ENCODE assay signal across 2 cellular contexts in the genomic region with DNA sequence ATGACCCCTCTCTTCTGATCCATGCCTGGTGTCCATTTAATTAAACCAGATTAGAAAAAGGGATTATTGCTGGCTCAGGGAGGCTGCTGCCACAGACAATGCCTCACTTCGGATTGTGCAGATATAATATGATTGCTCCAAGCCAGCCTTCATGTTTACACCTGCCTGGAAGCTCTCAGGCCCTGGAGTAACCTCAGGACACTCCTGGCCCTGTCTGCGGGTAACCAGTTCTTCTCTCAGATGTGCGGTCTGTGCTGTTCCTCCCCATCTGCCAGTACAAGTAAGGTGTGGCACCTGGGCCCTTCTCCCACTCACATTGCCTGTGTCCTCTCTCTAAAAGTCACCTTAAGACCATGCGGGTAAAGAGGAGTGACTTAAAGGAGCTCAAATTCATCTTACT.
TF ChIP-seq lines count a peak whose summit lies in the region.

No MANE protein-coding gene starts in this region.

TF ChIP-seq in GM23338, 12 proteins besides CTCF, POLR2A, EP300 and RAD21 (continued from another document):
- TF ChIP-seq, protein P1, sequence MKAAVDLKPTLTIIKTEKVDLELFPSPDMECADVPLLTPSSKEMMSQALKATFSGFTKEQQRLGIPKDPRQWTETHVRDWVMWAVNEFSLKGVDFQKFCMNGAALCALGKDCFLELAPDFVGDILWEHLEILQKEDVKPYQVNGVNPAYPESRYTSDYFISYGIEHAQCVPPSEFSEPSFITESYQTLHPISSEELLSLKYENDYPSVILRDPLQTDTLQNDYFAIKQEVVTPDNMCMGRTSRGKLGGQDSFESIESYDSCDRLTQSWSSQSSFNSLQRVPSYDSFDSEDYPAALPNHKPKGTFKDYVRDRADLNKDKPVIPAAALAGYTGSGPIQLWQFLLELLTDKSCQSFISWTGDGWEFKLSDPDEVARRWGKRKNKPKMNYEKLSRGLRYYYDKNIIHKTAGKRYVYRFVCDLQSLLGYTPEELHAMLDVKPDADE (IDR thresholded peaks at IDR 0.05): no peak
- no peak for TF ChIP-seq EZH2phosphoT487 (IDR thresholded peaks at IDR 0.05; ENCODE audit: unreplicated experiment)
- TF ChIP-seq, protein P2, sequence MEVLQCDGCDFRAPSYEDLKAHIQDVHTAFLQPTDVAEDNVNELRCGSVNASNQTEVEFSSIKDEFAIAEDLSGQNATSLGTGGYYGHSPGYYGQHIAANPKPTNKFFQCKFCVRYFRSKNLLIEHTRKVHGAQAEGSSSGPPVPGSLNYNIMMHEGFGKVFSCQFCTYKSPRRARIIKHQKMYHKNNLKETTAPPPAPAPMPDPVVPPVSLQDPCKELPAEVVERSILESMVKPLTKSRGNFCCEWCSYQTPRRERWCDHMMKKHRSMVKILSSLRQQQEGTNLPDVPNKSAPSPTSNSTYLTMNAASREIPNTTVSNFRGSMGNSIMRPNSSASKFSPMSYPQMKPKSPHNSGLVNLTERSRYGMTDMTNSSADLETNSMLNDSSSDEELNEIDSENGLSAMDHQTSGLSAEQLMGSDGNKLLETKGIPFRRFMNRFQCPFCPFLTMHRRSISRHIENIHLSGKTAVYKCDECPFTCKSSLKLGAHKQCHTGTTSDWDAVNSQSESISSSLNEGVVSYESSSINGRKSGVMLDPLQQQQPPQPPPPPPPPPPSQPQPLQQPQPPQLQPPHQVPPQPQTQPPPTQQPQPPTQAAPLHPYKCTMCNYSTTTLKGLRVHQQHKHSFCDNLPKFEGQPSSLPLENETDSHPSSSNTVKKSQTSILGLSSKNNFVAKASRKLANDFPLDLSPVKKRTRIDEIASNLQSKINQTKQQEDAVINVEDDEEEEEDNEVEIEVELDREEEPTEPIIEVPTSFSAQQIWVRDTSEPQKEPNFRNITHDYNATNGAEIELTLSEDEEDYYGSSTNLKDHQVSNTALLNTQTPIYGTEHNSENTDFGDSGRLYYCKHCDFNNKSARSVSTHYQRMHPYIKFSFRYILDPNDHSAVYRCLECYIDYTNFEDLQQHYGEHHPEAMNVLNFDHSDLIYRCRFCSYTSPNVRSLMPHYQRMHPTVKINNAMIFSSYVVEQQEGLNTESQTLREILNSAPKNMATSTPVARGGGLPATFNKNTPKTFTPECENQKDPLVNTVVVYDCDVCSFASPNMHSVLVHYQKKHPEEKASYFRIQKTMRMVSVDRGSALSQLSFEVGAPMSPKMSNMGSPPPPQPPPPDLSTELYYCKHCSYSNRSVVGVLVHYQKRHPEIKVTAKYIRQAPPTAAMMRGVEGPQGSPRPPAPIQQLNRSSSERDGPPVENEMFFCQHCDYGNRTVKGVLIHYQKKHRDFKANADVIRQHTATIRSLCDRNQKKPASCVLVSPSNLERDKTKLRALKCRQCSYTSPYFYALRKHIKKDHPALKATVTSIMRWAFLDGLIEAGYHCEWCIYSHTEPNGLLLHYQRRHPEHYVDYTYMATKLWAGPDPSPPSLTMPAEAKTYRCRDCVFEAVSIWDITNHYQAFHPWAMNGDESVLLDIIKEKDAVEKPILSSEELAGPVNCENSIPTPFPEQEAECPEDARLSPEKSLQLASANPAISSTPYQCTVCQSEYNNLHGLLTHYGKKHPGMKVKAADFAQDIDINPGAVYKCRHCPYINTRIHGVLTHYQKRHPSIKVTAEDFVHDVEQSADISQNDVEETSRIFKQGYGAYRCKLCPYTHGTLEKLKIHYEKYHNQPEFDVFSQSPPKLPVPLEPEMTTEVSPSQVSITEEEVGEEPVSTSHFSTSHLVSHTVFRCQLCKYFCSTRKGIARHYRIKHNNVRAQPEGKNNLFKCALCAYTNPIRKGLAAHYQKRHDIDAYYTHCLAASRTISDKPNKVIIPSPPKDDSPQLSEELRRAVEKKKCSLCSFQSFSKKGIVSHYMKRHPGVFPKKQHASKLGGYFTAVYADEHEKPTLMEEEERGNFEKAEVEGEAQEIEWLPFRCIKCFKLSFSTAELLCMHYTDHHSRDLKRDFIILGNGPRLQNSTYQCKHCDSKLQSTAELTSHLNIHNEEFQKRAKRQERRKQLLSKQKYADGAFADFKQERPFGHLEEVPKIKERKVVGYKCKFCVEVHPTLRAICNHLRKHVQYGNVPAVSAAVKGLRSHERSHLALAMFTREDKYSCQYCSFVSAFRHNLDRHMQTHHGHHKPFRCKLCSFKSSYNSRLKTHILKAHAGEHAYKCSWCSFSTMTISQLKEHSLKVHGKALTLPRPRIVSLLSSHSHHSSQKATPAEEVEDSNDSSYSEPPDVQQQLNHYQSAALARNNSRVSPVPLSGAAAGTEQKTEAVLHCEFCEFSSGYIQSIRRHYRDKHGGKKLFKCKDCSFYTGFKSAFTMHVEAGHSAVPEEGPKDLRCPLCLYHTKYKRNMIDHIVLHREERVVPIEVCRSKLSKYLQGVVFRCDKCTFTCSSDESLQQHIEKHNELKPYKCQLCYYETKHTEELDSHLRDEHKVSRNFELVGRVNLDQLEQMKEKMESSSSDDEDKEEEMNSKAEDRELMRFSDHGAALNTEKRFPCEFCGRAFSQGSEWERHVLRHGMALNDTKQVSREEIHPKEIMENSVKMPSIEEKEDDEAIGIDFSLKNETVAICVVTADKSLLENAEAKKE (CRISPR knock-in tag; IDR thresholded peaks at IDR 0.05): no peak

TF ChIP-seq in WTC11, 78 proteins besides CTCF, POLR2A, EP300 and RAD21 (continued from another document):
- TF ChIP-seq, protein P3, sequence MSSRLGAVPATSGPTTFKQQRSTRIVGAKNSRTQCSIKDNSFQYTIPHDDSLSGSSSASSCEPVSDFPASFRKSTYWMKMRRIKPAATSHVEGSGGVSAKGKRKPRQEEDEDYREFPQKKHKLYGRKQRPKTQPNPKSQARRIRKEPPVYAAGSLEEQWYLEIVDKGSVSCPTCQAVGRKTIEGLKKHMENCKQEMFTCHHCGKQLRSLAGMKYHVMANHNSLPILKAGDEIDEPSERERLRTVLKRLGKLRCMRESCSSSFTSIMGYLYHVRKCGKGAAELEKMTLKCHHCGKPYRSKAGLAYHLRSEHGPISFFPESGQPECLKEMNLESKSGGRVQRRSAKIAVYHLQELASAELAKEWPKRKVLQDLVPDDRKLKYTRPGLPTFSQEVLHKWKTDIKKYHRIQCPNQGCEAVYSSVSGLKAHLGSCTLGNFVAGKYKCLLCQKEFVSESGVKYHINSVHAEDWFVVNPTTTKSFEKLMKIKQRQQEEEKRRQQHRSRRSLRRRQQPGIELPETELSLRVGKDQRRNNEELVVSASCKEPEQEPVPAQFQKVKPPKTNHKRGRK (CRISPR knock-in tag; IDR thresholded peaks at IDR 0.05; ENCODE audit: borderline replicate concordance): no peak
- TF ChIP-seq, protein P4, sequence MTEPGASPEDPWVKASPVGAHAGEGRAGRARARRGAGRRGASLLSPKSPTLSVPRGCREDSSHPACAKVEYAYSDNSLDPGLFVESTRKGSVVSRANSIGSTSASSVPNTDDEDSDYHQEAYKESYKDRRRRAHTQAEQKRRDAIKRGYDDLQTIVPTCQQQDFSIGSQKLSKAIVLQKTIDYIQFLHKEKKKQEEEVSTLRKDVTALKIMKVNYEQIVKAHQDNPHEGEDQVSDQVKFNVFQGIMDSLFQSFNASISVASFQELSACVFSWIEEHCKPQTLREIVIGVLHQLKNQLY (CRISPR knock-in tag; IDR thresholded peaks at IDR 0.05): no peak
- TF ChIP-seq, protein P5, sequence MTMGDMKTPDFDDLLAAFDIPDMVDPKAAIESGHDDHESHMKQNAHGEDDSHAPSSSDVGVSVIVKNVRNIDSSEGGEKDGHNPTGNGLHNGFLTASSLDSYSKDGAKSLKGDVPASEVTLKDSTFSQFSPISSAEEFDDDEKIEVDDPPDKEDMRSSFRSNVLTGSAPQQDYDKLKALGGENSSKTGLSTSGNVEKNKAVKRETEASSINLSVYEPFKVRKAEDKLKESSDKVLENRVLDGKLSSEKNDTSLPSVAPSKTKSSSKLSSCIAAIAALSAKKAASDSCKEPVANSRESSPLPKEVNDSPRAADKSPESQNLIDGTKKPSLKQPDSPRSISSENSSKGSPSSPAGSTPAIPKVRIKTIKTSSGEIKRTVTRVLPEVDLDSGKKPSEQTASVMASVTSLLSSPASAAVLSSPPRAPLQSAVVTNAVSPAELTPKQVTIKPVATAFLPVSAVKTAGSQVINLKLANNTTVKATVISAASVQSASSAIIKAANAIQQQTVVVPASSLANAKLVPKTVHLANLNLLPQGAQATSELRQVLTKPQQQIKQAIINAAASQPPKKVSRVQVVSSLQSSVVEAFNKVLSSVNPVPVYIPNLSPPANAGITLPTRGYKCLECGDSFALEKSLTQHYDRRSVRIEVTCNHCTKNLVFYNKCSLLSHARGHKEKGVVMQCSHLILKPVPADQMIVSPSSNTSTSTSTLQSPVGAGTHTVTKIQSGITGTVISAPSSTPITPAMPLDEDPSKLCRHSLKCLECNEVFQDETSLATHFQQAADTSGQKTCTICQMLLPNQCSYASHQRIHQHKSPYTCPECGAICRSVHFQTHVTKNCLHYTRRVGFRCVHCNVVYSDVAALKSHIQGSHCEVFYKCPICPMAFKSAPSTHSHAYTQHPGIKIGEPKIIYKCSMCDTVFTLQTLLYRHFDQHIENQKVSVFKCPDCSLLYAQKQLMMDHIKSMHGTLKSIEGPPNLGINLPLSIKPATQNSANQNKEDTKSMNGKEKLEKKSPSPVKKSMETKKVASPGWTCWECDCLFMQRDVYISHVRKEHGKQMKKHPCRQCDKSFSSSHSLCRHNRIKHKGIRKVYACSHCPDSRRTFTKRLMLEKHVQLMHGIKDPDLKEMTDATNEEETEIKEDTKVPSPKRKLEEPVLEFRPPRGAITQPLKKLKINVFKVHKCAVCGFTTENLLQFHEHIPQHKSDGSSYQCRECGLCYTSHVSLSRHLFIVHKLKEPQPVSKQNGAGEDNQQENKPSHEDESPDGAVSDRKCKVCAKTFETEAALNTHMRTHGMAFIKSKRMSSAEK (CRISPR knock-in tag; IDR thresholded peaks at IDR 0.05; ENCODE audit: borderline replicate concordance): no peak
- TF ChIP-seq MXD4 (CRISPR knock-in tag; IDR thresholded peaks at IDR 0.05; ENCODE audit: borderline replicate concordance) (no peak), IRF2 (CRISPR knock-in tag; IDR thresholded peaks at IDR 0.05; ENCODE audit: borderline replicate concordance, low read depth) (no peak), NR3C1 (CRISPR knock-in tag; conservative IDR thresholded peaks at IDR 0.05; ENCODE audit: low read depth) (no peak), ATF1 (CRISPR knock-in tag; IDR thresholded peaks at IDR 0.05) (no peak), SMAD3 (CRISPR knock-in tag; IDR thresholded peaks at IDR 0.05; ENCODE audit: borderline replicate concordance) (no peak), SOX15 (CRISPR knock-in tag; IDR thresholded peaks at IDR 0.05) (no peak)
- TF ChIP-seq, protein P6, sequence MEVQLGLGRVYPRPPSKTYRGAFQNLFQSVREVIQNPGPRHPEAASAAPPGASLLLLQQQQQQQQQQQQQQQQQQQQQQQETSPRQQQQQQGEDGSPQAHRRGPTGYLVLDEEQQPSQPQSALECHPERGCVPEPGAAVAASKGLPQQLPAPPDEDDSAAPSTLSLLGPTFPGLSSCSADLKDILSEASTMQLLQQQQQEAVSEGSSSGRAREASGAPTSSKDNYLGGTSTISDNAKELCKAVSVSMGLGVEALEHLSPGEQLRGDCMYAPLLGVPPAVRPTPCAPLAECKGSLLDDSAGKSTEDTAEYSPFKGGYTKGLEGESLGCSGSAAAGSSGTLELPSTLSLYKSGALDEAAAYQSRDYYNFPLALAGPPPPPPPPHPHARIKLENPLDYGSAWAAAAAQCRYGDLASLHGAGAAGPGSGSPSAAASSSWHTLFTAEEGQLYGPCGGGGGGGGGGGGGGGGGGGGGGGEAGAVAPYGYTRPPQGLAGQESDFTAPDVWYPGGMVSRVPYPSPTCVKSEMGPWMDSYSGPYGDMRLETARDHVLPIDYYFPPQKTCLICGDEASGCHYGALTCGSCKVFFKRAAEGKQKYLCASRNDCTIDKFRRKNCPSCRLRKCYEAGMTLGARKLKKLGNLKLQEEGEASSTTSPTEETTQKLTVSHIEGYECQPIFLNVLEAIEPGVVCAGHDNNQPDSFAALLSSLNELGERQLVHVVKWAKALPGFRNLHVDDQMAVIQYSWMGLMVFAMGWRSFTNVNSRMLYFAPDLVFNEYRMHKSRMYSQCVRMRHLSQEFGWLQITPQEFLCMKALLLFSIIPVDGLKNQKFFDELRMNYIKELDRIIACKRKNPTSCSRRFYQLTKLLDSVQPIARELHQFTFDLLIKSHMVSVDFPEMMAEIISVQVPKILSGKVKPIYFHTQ (CRISPR knock-in tag; IDR thresholded peaks at IDR 0.05): no peak
- TF ChIP-seq, protein P7, sequence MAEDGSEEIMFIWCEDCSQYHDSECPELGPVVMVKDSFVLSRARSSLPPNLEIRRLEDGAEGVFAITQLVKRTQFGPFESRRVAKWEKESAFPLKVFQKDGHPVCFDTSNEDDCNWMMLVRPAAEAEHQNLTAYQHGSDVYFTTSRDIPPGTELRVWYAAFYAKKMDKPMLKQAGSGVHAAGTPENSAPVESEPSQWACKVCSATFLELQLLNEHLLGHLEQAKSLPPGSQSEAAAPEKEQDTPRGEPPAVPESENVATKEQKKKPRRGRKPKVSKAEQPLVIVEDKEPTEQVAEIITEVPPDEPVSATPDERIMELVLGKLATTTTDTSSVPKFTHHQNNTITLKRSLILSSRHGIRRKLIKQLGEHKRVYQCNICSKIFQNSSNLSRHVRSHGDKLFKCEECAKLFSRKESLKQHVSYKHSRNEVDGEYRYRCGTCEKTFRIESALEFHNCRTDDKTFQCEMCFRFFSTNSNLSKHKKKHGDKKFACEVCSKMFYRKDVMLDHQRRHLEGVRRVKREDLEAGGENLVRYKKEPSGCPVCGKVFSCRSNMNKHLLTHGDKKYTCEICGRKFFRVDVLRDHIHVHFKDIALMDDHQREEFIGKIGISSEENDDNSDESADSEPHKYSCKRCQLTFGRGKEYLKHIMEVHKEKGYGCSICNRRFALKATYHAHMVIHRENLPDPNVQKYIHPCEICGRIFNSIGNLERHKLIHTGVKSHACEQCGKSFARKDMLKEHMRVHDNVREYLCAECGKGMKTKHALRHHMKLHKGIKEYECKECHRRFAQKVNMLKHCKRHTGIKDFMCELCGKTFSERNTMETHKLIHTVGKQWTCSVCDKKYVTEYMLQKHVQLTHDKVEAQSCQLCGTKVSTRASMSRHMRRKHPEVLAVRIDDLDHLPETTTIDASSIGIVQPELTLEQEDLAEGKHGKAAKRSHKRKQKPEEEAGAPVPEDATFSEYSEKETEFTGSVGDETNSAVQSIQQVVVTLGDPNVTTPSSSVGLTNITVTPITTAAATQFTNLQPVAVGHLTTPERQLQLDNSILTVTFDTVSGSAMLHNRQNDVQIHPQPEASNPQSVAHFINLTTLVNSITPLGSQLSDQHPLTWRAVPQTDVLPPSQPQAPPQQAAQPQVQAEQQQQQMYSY (CRISPR knock-in tag; IDR thresholded peaks at IDR 0.05): no peak
- TF ChIP-seq, protein P8, sequence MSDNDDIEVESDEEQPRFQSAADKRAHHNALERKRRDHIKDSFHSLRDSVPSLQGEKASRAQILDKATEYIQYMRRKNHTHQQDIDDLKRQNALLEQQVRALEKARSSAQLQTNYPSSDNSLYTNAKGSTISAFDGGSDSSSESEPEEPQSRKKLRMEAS (CRISPR knock-in tag; IDR thresholded peaks at IDR 0.05): no peak
- TF ChIP-seq, protein P9, sequence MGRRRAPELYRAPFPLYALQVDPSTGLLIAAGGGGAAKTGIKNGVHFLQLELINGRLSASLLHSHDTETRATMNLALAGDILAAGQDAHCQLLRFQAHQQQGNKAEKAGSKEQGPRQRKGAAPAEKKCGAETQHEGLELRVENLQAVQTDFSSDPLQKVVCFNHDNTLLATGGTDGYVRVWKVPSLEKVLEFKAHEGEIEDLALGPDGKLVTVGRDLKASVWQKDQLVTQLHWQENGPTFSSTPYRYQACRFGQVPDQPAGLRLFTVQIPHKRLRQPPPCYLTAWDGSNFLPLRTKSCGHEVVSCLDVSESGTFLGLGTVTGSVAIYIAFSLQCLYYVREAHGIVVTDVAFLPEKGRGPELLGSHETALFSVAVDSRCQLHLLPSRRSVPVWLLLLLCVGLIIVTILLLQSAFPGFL (CRISPR knock-in tag; IDR thresholded peaks at IDR 0.05; ENCODE audit: borderline replicate concordance): no peak
- TF ChIP-seq, protein P10, sequence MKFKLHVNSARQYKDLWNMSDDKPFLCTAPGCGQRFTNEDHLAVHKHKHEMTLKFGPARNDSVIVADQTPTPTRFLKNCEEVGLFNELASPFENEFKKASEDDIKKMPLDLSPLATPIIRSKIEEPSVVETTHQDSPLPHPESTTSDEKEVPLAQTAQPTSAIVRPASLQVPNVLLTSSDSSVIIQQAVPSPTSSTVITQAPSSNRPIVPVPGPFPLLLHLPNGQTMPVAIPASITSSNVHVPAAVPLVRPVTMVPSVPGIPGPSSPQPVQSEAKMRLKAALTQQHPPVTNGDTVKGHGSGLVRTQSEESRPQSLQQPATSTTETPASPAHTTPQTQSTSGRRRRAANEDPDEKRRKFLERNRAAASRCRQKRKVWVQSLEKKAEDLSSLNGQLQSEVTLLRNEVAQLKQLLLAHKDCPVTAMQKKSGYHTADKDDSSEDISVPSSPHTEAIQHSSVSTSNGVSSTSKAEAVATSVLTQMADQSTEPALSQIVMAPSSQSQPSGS (CRISPR knock-in tag; IDR thresholded peaks at IDR 0.05; ENCODE audit: borderline replicate concordance, low read depth): no peak
